ENCODE assay signal across 8 cellular contexts in genomic region chr15:74696398-74696729, GRCh38. TPM values are rescaled to one million over a fixed set of nuclear protein-coding genes. Genes with fewer than 3 reads are reported as not detected.
DNase-seq lines count a peak whose midpoint lies in the region; ATAC-seq and TF ChIP-seq lines count a peak whose summit lies in the region.

No MANE protein-coding gene starts in this region.

- H3K27me3 ChIP-seq in brain microvascular endothelial cell (replicated peaks): no peaks in the 10 kb centered on the region

- peaks cover 10% of the 10 kb centered on the region for H3K4me1 ChIP-seq in mucosa of descending colon (ENCODE audit: low read depth)

- intact Hi-C loops in mucosa of descending colon (cut with DNase I, micrococcal nuclease): no loop called here

- H3K36me3 ChIP-seq in brain microvascular endothelial cell (replicated peaks): no peaks in the 10 kb centered on the region
- H3K36me3 ChIP-seq in mucosa of descending colon (ENCODE audit: low read depth): no peaks in the 10 kb centered on the region

- TF ChIP-seq CTCF in 22Rv1 (IDR thresholded peaks at IDR 0.05) (no peak), brain microvascular endothelial cell (IDR thresholded peaks at IDR 0.05; ENCODE audit: low read depth, low read length, missing control alignments) (no peak), mucosa of descending colon (IDR thresholded peaks at IDR 0.05) (no peak)

- H3K9me3 ChIP-seq in mucosa of descending colon: no peaks in the 10 kb centered on the region

- H3K4me3 ChIP-seq in brain microvascular endothelial cell (ENCODE audit: low read depth, low read length): peak overlapping the region; percentile 99
- peak overlapping the region; percentile 56 for H3K4me3 ChIP-seq in mucosa of descending colon

- peak overlapping the region; percentile 54 for H3K27ac ChIP-seq in 22Rv1
- peak overlapping the region; percentile 80 for H3K27ac ChIP-seq in brain microvascular endothelial cell

- DNase-seq in brain microvascular endothelial cell (no peak), mucosa of descending colon (no peak), mesenteric fat pad (ENCODE audit: low spot score) (no peak), NOMO-1 treated with dmso at 0.1 percent for 144 hours (lab: John Stamatoyannopoulos, UW; ENCODE audit: unreplicated experiment) (no peak)

- in situ Hi-C loops in brain microvascular endothelial cell (cut with HindIII; ENCODE audit: low pct_ligation_motif_present, low sequenced_read_pairs): no loop called here

- ATAC-seq in HG03135 (IDR thresholded peaks at IDR 0.05; ENCODE audit: unreplicated experiment): peak; percentile 15
- no peak for ATAC-seq in mucosa of descending colon
- no peak for ATAC-seq in HG02623 (IDR thresholded peaks at IDR 0.05; ENCODE audit: unreplicated experiment)
- no peak for ATAC-seq in HG02938 (IDR thresholded peaks at IDR 0.05; ENCODE audit: unreplicated experiment)

RNA-seq across cellular contexts. Expression of gene EDC3, which starts 0.5 kb away (rescaled TPM):
- total RNA-seq in mucosa of descending colon (10 to 100 TPM; 30.9 to 31.9 (median 31.6) TPM), mesenteric fat pad (27.2 TPM)

RNA-seq across cellular contexts. Expression of gene CYP1A1, which starts 29.0 kb away (rescaled TPM):
- total RNA-seq in mucosa of descending colon: under 1 TPM in 2 of 3 donors, not detected in 1; 0.13 to 0.27 TPM
- total RNA-seq in mesenteric fat pad: 65.0 TPM

RNA-seq across cellular contexts. Expression of gene CYP1A2, which starts 52.3 kb away (rescaled TPM):
- not detected for total RNA-seq in mucosa of descending colon
- not detected for total RNA-seq in mesenteric fat pad

Comparison
In these comparisons a context has a peak if more than half of its experiments do, and no peak if none do; other contexts are left out.
1. RNA of gene CYP1A1, which starts 29.0 kb away (total RNA-seq): 65.0 TPM in mesenteric fat pad (single experiment); 0.13 to 0.27 TPM in mucosa of descending colon; every median in the first group is over 10 times any median in the second.